ENCODE assay signal across 24 cellular contexts in the genomic region with DNA sequence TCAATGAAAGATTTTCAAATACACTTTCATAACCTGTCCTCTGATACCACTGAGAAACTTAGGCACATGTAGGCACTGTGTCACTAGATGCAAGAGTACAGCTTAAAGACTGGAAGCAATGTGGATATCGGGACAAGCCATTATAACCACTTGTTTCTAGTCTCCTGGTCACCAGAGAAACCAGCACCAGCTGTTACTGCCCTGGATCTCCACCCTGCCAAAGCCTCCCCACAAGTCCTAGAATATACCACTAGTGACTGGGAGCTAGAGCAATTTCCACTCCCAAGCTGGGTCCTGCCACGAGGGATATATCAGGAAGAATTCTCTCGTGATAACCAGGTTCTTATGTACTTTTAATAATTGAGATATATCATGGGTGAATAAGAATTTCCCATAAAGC.
"Had no signal": no experiment of that assay in that cellular context is flagged by ENCODE, and none has a peak within 500 bp of the region (broad histone marks: within the 10 kb centered on the region; RNA-seq: fewer than 3 reads in every experiment).

No MANE protein-coding gene starts in this region.

- H3K4me2 ChIP-seq: hepatocyte had no signal

- H3K4me1 Mint-ChIP-seq: neural crest cell had no signal

- H2AFZ ChIP-seq: hepatocyte, parathyroid adenoma had no signal

- H3K27ac Mint-ChIP-seq: natural killer cell treated with Interleukin-12 subunit alpha and Interleukin-12 subunit beta and Interleukin-15 and Interleukin-18, amount 100 ng/mL, for 72 hours; progenitor cell of endocrine pancreas; stimulated activated memory B cell treated with anti-CD40 and anti-IgM and Interleukin-4, amounts not matched to agents 10 μg/mL and 1 μg/mL and 100 μg/mL, for 72 hours had no signal

- H3K27me3 ChIP-seq: foreskin keratinocyte, gastroesophageal sphincter, heart left ventricle, hepatocyte, left lung, neutrophil, tibial nerve, upper lobe of left lung had no signal

- H3K9me3 Mint-ChIP-seq: naive B cell; natural killer cell treated with Interleukin-12 subunit alpha and Interleukin-12 subunit beta and Interleukin-15 and Interleukin-18, amount 100 ng/mL, for 72 hours; neural crest cell; stimulated activated memory B cell treated with anti-CD40 and anti-IgM and Interleukin-4, amounts not matched to agents 10 μg/mL and 1 μg/mL and 100 μg/mL, for 72 hours had no signal

- H3K27me3 Mint-ChIP-seq: naive B cell; natural killer cell treated with Interleukin-12 subunit alpha and Interleukin-12 subunit beta and Interleukin-15 and Interleukin-18, amount 100 ng/mL, for 72 hours; progenitor cell of endocrine pancreas; stimulated activated memory B cell treated with anti-CD40 and anti-IgM and Interleukin-4, amounts not matched to agents 10 μg/mL and 1 μg/mL and 100 μg/mL, for 72 hours had no signal

- H3K9ac ChIP-seq: parathyroid adenoma had no signal

- H3K4me3 ChIP-seq: gastroesophageal sphincter, heart left ventricle, hepatocyte, left lung, thoracic aorta, tibial nerve, upper lobe of left lung had no signal

- H3K4me3 Mint-ChIP-seq: naive B cell; natural killer cell treated with Interleukin-12 subunit alpha and Interleukin-12 subunit beta and Interleukin-15 and Interleukin-18, amount 100 ng/mL, for 72 hours; neural crest cell; stimulated activated memory B cell treated with anti-CD40 and anti-IgM and Interleukin-4, amounts not matched to agents 10 μg/mL and 1 μg/mL and 100 μg/mL, for 72 hours had no signal

- DNase-seq: cerebellar nuclear complex; cortex of kidney; foreskin keratinocyte; heart left ventricle; kidney; left lung; mesendoderm; midbrain; naive B cell; stimulated activated CD4-positive, alpha-beta T cell treated with anti-CD3 and anti-CD28 coated beads, Interleukin-2, amount 100 ng/mL, for 24 hours; stimulated activated CD4-positive, alpha-beta T cell treated with anti-CD3 and anti-CD28 coated beads, Interleukin-4, amount 100 ng/mL, for 24 hours; stimulated activated naive CD8-positive, alpha-beta T cell treated with anti-CD3 and anti-CD28 coated beads, Interleukin-15, Interleukin-2, amounts not matched to agents 100 U/mL and 50 U/mL, for 24 hours; upper lobe of left lung had no signal

- H3K27ac ChIP-seq: epithelial cell of prostate, foreskin keratinocyte, gastroesophageal sphincter, heart left ventricle, hepatocyte, left lung, neutrophil, parathyroid adenoma, thoracic aorta, tibial nerve, upper lobe of left lung had no signal

- H3K9me3 ChIP-seq: gastroesophageal sphincter, heart left ventricle, left lung, neutrophil, thoracic aorta, tibial nerve, upper lobe of left lung had no signal

- H3K4me1 ChIP-seq: foreskin keratinocyte, parathyroid adenoma, upper lobe of left lung had no signal
